ENCODE assay signal across 8 cellular contexts in genomic region chr6:18122128-18123093, GRCh38.
DNase-seq lines count a peak whose midpoint lies in the region; ATAC-seq and TF ChIP-seq lines count a peak whose summit lies in the region.

NHLRC1 (minus strand) TSS chr6:18122677; CDS start chr6:18122606, 71 bp downstream.

- ATAC-seq in GM19452 (IDR thresholded peaks at IDR 0.05; ENCODE audit: unreplicated experiment), result peak; percentile 99
- ATAC-seq in RWPE2 (ENCODE audit: low read depth), result peak; percentile 96

- H3K9me3 ChIP-seq in RWPE2 (ENCODE audit: severe bottlenecking) (no peaks in the 10 kb centered on the region), subcutaneous abdominal adipose tissue (ENCODE audit: control insufficient read depth in 5 of 5, low read length in 5 of 5) (peaks cover 0 to 5% (median 0%) of the 10 kb centered on the region in 5 donors)

- H3K4me1 ChIP-seq in RWPE2 (ENCODE audit: insufficient read depth, poor library complexity, severe bottlenecking), result no peaks in the 10 kb centered on the region
- peaks cover 0 to 22% (median 14%) of the 10 kb centered on the region in 5 donors for H3K4me1 ChIP-seq in subcutaneous abdominal adipose tissue (ENCODE audit: control insufficient read depth in 5 of 5, insufficient read depth in 5 of 5, low read length in 5 of 5)

- DNase-seq in CD1c-positive myeloid dendritic cell (ENCODE audit: extremely low spot score), result peak; percentile 96
- peak; percentile 50 for DNase-seq in HK-2 (ENCODE audit: unreplicated experiment)
- DNase-seq in RWPE2 (ENCODE audit: low spot score), result peak; percentile 83
- DNase-seq in activated naive CD4-positive, alpha-beta T cell treated with anti-CD3 and anti-CD28 coated beads, Interleukin-2, amount 50 U/mL, for 16 hours, result peak; percentile 79
- DNase-seq in globus pallidus (ENCODE audit: low spot score), result peak; percentile 87
- peak; percentile 41 for DNase-seq in non-pigmented ciliary epithelial cell (ENCODE audit: low read depth)

- H3K9ac ChIP-seq in subcutaneous abdominal adipose tissue (ENCODE audit: low read length in 5 of 5), result peak within 1 kb of the TSS in 4 of 5 donors; percentile 38 to 68 (median 54)

- H3K27me3 ChIP-seq in RWPE2 (ENCODE audit: insufficient read depth, poor library complexity, severe bottlenecking), result no peaks in the 10 kb centered on the region
- H3K27me3 ChIP-seq in subcutaneous abdominal adipose tissue (ENCODE audit: control insufficient read depth in 5 of 5, insufficient read depth in 4 of 5, low read length in 5 of 5), result no peaks in the 10 kb centered on the region

- H3K36me3 ChIP-seq in RWPE2 (ENCODE audit: low read depth) (no peaks in the 10 kb centered on the region), subcutaneous abdominal adipose tissue (ENCODE audit: control insufficient read depth in 5 of 5, insufficient read depth in 5 of 5, low read length in 5 of 5) (no peaks in the 10 kb centered on the region)

- TF ChIP-seq CTCF in RWPE2 (IDR thresholded peaks at IDR 0.05; ENCODE audit: poor library complexity, severe bottlenecking), result peak; percentile 95

- H3K4me3 ChIP-seq in RWPE2 (ENCODE audit: severe bottlenecking) (peak within 1 kb of the TSS; percentile 21), subcutaneous abdominal adipose tissue (ENCODE audit: low read depth in 1 of 5, low read length in 5 of 5) (peak within 1 kb of the TSS; percentile 68 to 82 (median 76))

- H3K27ac ChIP-seq in RWPE2 (ENCODE audit: poor library complexity, severe bottlenecking) (no peak within 1 kb of the TSS), subcutaneous abdominal adipose tissue (ENCODE audit: low read depth, low read length) (no peak within 1 kb of the TSS)

Comparison
In these comparisons a context has a peak if more than half of its experiments do, and no peak if none do; other contexts are left out.
1. DNase-seq: peak in every context shown above with its lines; median percentile 96 in CD1c-positive myeloid dendritic cell; 87 in globus pallidus; 83 in RWPE2; 79 in activated naive CD4-positive, alpha-beta T cell treated with anti-CD3 and anti-CD28 coated beads, Interleukin-2, amount 50 U/mL, for 16 hours; 50 in HK-2; 41 in non-pigmented ciliary epithelial cell.